ENCODE assay signal across 18 cellular contexts in genomic region chr1:1797731-1798341, GRCh38. TPM values are rescaled to one million over a fixed set of nuclear protein-coding genes. Genes with fewer than 3 reads are reported as not detected.
DNase-seq lines count a peak whose midpoint lies in the region; ATAC-seq and TF ChIP-seq lines count a peak whose summit lies in the region.
"Had no signal": no experiment of that assay in that cellular context is flagged by ENCODE, and none has a peak within 500 bp of the region (broad histone marks: within the 10 kb centered on the region; RNA-seq: fewer than 3 reads in every experiment).

No MANE protein-coding gene starts in this region.

- peaks cover 27% of the 10 kb centered on the region for H4K20me1 ChIP-seq in Karpas-422 (ENCODE audit: insufficient read depth, low read depth, low read length)
- peaks cover 56% of the 10 kb centered on the region for H4K20me1 ChIP-seq in osteoblast (ENCODE audit: insufficient read depth, low read length)

- H3K79me2 ChIP-seq in Karpas-422 (ENCODE audit: low read length) (peaks cover 72% of the 10 kb centered on the region), osteoblast (ENCODE audit: insufficient read depth, low read length) (peaks cover 93% of the 10 kb centered on the region)

- DNase-seq in SIG-M5 treated with dmso at 0.1 percent for 504 hours (lab: John Stamatoyannopoulos, UW; ENCODE audit: unreplicated experiment) (peak; percentile 34), SIG-M5 (lab: John Stamatoyannopoulos, UW) (no peak), Karpas-422 (peak; percentile 51), osteoblast (ENCODE audit: insufficient read length, low spot score, missing footprints) (peak; percentile 45), uterus (no peak), thyroid gland (no peak)
- DNase-seq in activated naive CD8-positive, alpha-beta T cell treated with anti-CD3 and anti-CD28 coated beads, Interleukin-2, amount 50 U/mL, for 24 hours: no peak
- no peak for DNase-seq in stimulated activated CD4-positive, alpha-beta T cell treated with anti-CD3 and anti-CD28 coated beads, Interleukin-2, amount 100 ng/mL, for 24 hours
- DNase-seq: effector memory CD4-positive, alpha-beta T cell; hippocampal formation; MM.1S; NCI-H1930; NCI-H526 treated with DMSO at 0.1 percent for 48 hours; stimulated activated CD4-positive, alpha-beta T cell treated with anti-CD3 and anti-CD28 coated beads, Interleukin-4, amount 100 ng/mL, for 4 hours; trophoblast cell had no signal

- H3K9me3 ChIP-seq in Karpas-422 (ENCODE audit: low read length) (no peaks in the 10 kb centered on the region), osteoblast (ENCODE audit: low read depth, low read length) (no peaks in the 10 kb centered on the region), uterus (no peaks in the 10 kb centered on the region), thyroid gland (no peaks in the 10 kb centered on the region)

- H3K27me3 ChIP-seq in Karpas-422 (ENCODE audit: low read length) (no peaks in the 10 kb centered on the region), osteoblast (ENCODE audit: insufficient read depth, low read length) (no peaks in the 10 kb centered on the region), uterus (no peaks in the 10 kb centered on the region), thyroid gland (no peaks in the 10 kb centered on the region)
- H3K27me3 ChIP-seq: cardiac muscle cell had no signal

- ATAC-seq in activated naive CD8-positive, alpha-beta T cell treated with anti-CD3 and anti-CD28 coated beads, Interleukin-2, amount 50 U/mL, for 24 hours: peak; percentile 50
- ATAC-seq: Panc1 had no signal

- peaks cover 34% of the 10 kb centered on the region for H3K4me1 ChIP-seq in Karpas-422 (ENCODE audit: low read length)
- H3K4me1 ChIP-seq in osteoblast (ENCODE audit: insufficient read depth, low read length): no peaks in the 10 kb centered on the region
- no peaks in the 10 kb centered on the region for H3K4me1 ChIP-seq in uterus
- peaks cover 10 to 12% of the 10 kb centered on the region in 2 donors for H3K4me1 ChIP-seq in thyroid gland

- no peak overlapping the region for H3K4me3 ChIP-seq in Karpas-422 (ENCODE audit: low read length)
- no peak overlapping the region for H3K4me3 ChIP-seq in osteoblast (ENCODE audit: insufficient read depth, low read length)
- H3K4me3 ChIP-seq in uterus: no peak overlapping the region
- H3K4me3 ChIP-seq in thyroid gland (replicated peaks in 1 of 3): no peak overlapping the region
- H3K4me3 ChIP-seq: cardiac muscle cell had no signal

- H3K36me3 ChIP-seq in Karpas-422 (ENCODE audit: insufficient read depth, low read length): peaks cover 52% of the 10 kb centered on the region
- H3K36me3 ChIP-seq in osteoblast (ENCODE audit: insufficient read depth, low read length): peaks cover 76% of the 10 kb centered on the region
- no peaks in the 10 kb centered on the region for H3K36me3 ChIP-seq in uterus
- H3K36me3 ChIP-seq in thyroid gland: peaks cover 29 to 36% of the 10 kb centered on the region in 2 donors

- TF ChIP-seq CTCF in osteoblast (IDR thresholded peaks at IDR 0.05; ENCODE audit: extremely low read depth, low read depth, low read length) (no peak), uterus (IDR thresholded peaks at IDR 0.05) (no peak), thyroid gland (IDR thresholded peaks at IDR 0.05) (no peak)

- H3K9me2 ChIP-seq in Karpas-422 (replicated peaks; ENCODE audit: insufficient read depth, low read length): no peaks in the 10 kb centered on the region

- intact Hi-C loops in uterus (cut with DNase I; ENCODE audit: low total_unique reads) (no loop called here), thyroid gland (cut with DNase I) (no loop called here)

- peaks cover 49% of the 10 kb centered on the region for H3K36me3 Mint-ChIP-seq in activated naive CD8-positive, alpha-beta T cell treated with anti-CD3 and anti-CD28 coated beads, Interleukin-2, amount 50 U/mL, for 24 hours (ENCODE audit: low read depth)

- H3K4me2 ChIP-seq in Karpas-422 (ENCODE audit: low read depth, low read length, poor library complexity, severe bottlenecking) (no peak overlapping the region), osteoblast (ENCODE audit: insufficient read depth, low read length) (no peak overlapping the region)

- WGBS in thyroid gland, 2 donors: 89 to 96% methylated on average over 11 of the region's 11 CpGs

- H3K9ac ChIP-seq in Karpas-422 (ENCODE audit: low read length): no peak overlapping the region

- peaks cover 21% of the 10 kb centered on the region for H3K4me1 Mint-ChIP-seq in activated naive CD8-positive, alpha-beta T cell treated with anti-CD3 and anti-CD28 coated beads, Interleukin-2, amount 50 U/mL, for 24 hours

- H3K27ac ChIP-seq in Karpas-422 (ENCODE audit: low read length): peak overlapping the region; percentile 63
- H3K27ac ChIP-seq in osteoblast (ENCODE audit: low read depth, low read length): no peak overlapping the region
- no peak overlapping the region for H3K27ac ChIP-seq in uterus
- H3K27ac ChIP-seq in thyroid gland: no peak overlapping the region
- H3K27ac ChIP-seq: C4-2B, cardiac muscle cell had no signal

- H3K27ac Mint-ChIP-seq in activated naive CD8-positive, alpha-beta T cell treated with anti-CD3 and anti-CD28 coated beads, Interleukin-2, amount 50 U/mL, for 24 hours: no peak overlapping the region

- no peaks in the 10 kb centered on the region for H3K9me3 Mint-ChIP-seq in activated naive CD8-positive, alpha-beta T cell treated with anti-CD3 and anti-CD28 coated beads, Interleukin-2, amount 50 U/mL, for 24 hours

- H2AFZ ChIP-seq in Karpas-422 (ENCODE audit: low read length) (no peak overlapping the region), osteoblast (ENCODE audit: low read length) (no peak overlapping the region)

- H3K27me3 Mint-ChIP-seq in activated naive CD8-positive, alpha-beta T cell treated with anti-CD3 and anti-CD28 coated beads, Interleukin-2, amount 50 U/mL, for 24 hours: no peaks in the 10 kb centered on the region

- H3K4me3 Mint-ChIP-seq in activated naive CD8-positive, alpha-beta T cell treated with anti-CD3 and anti-CD28 coated beads, Interleukin-2, amount 50 U/mL, for 24 hours: no peak overlapping the region

- TF ChIP-seq POLR2A in uterus (IDR thresholded peaks at IDR 0.05) (no peak), thyroid gland (IDR thresholded peaks at IDR 0.05) (no peak)

RNA-seq across cellular contexts. Expression of gene NADK, which starts 19.6 kb away (rescaled TPM):
- 44.3 and 80.3 TPM in 2 replicates for total RNA-seq in Karpas-422 (2014; rRNA removed; shearing (Covaris generic); ENCODE audit: low replicate concordance)
- total RNA-seq in osteoblast (43.9 and 45.6 TPM in 2 replicates), uterus (10 to 100 TPM; 40.1 to 76.9 (median 51.8) TPM), thyroid gland (10 to 100 TPM; 64.8 to 91.4 (median 84.2) TPM)

Comparison
In these comparisons a context has a peak if more than half of its experiments do, and no peak if none do; other contexts are left out.
1. DNase-seq: peak in SIG-M5 treated with dmso at 0.1 percent for 504 hours (single experiment), Karpas-422 (single experiment) and osteoblast (single experiment); none in SIG-M5 (single experiment), activated naive CD8-positive, alpha-beta T cell treated with anti-CD3 and anti-CD28 coated beads, Interleukin-2, amount 50 U/mL, for 24 hours (single experiment), uterus (0 of 2), thyroid gland (0 of 2) and stimulated activated CD4-positive, alpha-beta T cell treated with anti-CD3 and anti-CD28 coated beads, Interleukin-2, amount 100 ng/mL, for 24 hours (0 of 2).